In the genomic region with DNA sequence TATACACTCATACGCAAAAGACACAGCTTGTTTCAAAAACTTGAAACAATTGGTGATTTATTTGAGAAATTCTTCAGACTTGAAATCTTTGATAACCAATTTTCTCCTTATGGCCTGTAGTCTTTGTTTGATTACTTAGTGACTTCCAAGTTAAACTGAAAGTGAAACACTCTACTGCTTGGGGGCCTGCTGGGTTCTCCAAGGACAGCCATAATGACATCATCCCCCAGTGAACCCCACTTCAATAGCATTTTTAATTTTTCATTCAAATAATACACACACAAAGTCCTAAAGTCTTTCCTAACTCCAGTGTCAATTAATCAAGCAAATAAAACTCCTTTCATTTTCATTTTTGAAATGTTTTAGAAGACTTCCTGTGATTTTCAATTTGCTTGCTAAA, we compare ENCODE assay signal across 22 cellular contexts. TPM values are rescaled to one million over a fixed set of nuclear protein-coding genes. Genes with fewer than 3 reads are reported as not detected.
DNase-seq lines count a peak whose midpoint lies in the region; ATAC-seq, FAIRE-seq and TF ChIP-seq lines count a peak whose summit lies in the region.
"Had no signal": no experiment of that assay in that cellular context is flagged by ENCODE, and none has a peak within 500 bp of the region (broad histone marks: within the 10 kb centered on the region; RNA-seq: fewer than 3 reads in every experiment).

No MANE protein-coding gene starts in this region.

- H3K27me3 Mint-ChIP-seq in activated CD4-positive, alpha-beta T cell treated with anti-CD3 and anti-CD28 coated beads for 36 hours, result no peaks in the 10 kb centered on the region

- H2BK5ac ChIP-seq in mesendoderm (ENCODE audit: low read length), result no peak overlapping the region

- peaks cover 11% of the 10 kb centered on the region for H3K4me1 Mint-ChIP-seq in activated CD4-positive, alpha-beta T cell treated with anti-CD3 and anti-CD28 coated beads for 36 hours

- no peak overlapping the region for H3K4me3 Mint-ChIP-seq in activated CD4-positive, alpha-beta T cell treated with anti-CD3 and anti-CD28 coated beads for 36 hours
- H3K4me3 Mint-ChIP-seq: stimulated activated memory B cell treated with anti-CD40 and anti-IgM and Interleukin-4, amounts not matched to agents 10 μg/mL and 1 μg/mL and 100 μg/mL, for 72 hours had no signal

- no peaks in the 10 kb centered on the region for H3K4me1 ChIP-seq in DND-41 (ENCODE audit: insufficient read depth, low read length)
- H3K4me1 ChIP-seq in GM12878 (ENCODE audit: control insufficient read depth, insufficient read depth, low read length), result no peaks in the 10 kb centered on the region
- no peaks in the 10 kb centered on the region for H3K4me1 ChIP-seq in mesendoderm (ENCODE audit: control insufficient read depth, low read depth, low read length)
- H3K4me1 ChIP-seq: A549, Caco-2, left lung, upper lobe of right lung had no signal

- SMC1A ChIA-PET in GM12878 (lab: Charles Lee; ENCODE audit: uncharacterized antibody, unreplicated experiment), result no interaction called here

- RAD21 ChIA-PET in GM12878 (lab: Charles Lee; ENCODE audit: unreplicated experiment), result no interaction called here

- 100% methylated on average over 1 of the region's 1 CpG for WGBS in GM12878 (ENCODE audit: insufficient coverage, insufficient replicate concordance, low lambda C conversion rate, missing lambda C conversion rate)
- no CpG with 5 or more reads among the region's 1 CpG for WGBS in mesendoderm (ENCODE audit: extremely low coverage, insufficient coverage, low lambda C conversion rate)

- H3K36me3 ChIP-seq in DND-41 (ENCODE audit: insufficient read depth, low read length), result no peaks in the 10 kb centered on the region
- H3K36me3 ChIP-seq in GM12878 (ENCODE audit: control insufficient read depth in 2 of 2, insufficient read depth in 2 of 2, low read length in 1 of 2), result no peaks in the 10 kb centered on the region
- no peaks in the 10 kb centered on the region for H3K36me3 ChIP-seq in mesendoderm (ENCODE audit: control insufficient read depth, insufficient read depth, low read length)
- H3K36me3 ChIP-seq: left lung, upper lobe of right lung had no signal

- no peak overlapping the region for H4K8ac ChIP-seq in mesendoderm (ENCODE audit: low read depth, low read length)

- H3K9me3 Mint-ChIP-seq in activated CD4-positive, alpha-beta T cell treated with anti-CD3 and anti-CD28 coated beads for 36 hours (ENCODE audit: low read depth), result no peaks in the 10 kb centered on the region
- H3K9me3 Mint-ChIP-seq: stimulated activated memory B cell treated with anti-CD40 and anti-IgM and Interleukin-4, amounts not matched to agents 10 μg/mL and 1 μg/mL and 100 μg/mL, for 72 hours had no signal

- TF ChIP-seq RAD21 in GM12878 (IDR thresholded peaks at IDR 0.05; ENCODE audit: insufficient read depth, low read depth, low read length), result no peak

- no peak overlapping the region for H2AFZ ChIP-seq in DND-41 (ENCODE audit: low read depth, low read length)
- peak overlapping the region; percentile 51 for H2AFZ ChIP-seq in GM12878 (ENCODE audit: control insufficient read depth, low read depth, low read length)

- H4K20me1 ChIP-seq in DND-41 (ENCODE audit: insufficient read depth, low read length) (no peaks in the 10 kb centered on the region), GM12878 (ENCODE audit: control insufficient read depth, insufficient read depth) (no peaks in the 10 kb centered on the region)

- H2AK5ac ChIP-seq in mesendoderm (ENCODE audit: low read length), result no peak overlapping the region

- no peaks in the 10 kb centered on the region for H3K27me3 ChIP-seq in DND-41 (ENCODE audit: insufficient read depth, low read length, poor library complexity)
- no peaks in the 10 kb centered on the region for H3K27me3 ChIP-seq in GM12878 (replicated peaks in 1 of 2; ENCODE audit: control insufficient read depth in 2 of 2, insufficient read depth in 2 of 2, low read length in 1 of 2)
- no peaks in the 10 kb centered on the region for H3K27me3 ChIP-seq in mesendoderm (ENCODE audit: insufficient read depth, low read length, poor library complexity)
- H3K27me3 ChIP-seq: left lung, upper lobe of right lung had no signal

- no peak overlapping the region for H2BK120ac ChIP-seq in mesendoderm (ENCODE audit: low read depth, low read length)

- intact Hi-C loops in activated CD4-positive, alpha-beta T cell treated with anti-CD3 and anti-CD28 coated beads for 36 hours (cut with DNase I, micrococcal nuclease), result no loop called here
- intact Hi-C loops in GM12878 (cut with micrococcal nuclease; ENCODE audit: unreplicated experiment), result no loop called here

- H3K56ac ChIP-seq in mesendoderm (ENCODE audit: low read length), result no peak overlapping the region

- no peak overlapping the region for H2BK15ac ChIP-seq in mesendoderm (replicated peaks; ENCODE audit: low read depth)

- no peak for FAIRE-seq in GM12878 (lab: Jason Lieb, UNC)
- FAIRE-seq: A549, GM18507 had no signal

- H3K4me3 ChIP-seq in DND-41 (ENCODE audit: low read depth in 1 of 2, low read length in 2 of 2), result no peak overlapping the region
- H3K4me3 ChIP-seq in GM12878, result no peak overlapping the region
- no peak overlapping the region for H3K4me3 ChIP-seq in mesendoderm (ENCODE audit: low read length)
- H3K4me3 ChIP-seq: A549, left lung, SK-N-MC, smooth muscle cell, upper lobe of right lung had no signal

- no peak overlapping the region for H3K18ac ChIP-seq in mesendoderm (ENCODE audit: low read length)

- H3K4ac ChIP-seq in mesendoderm (ENCODE audit: low read depth, low read length), result no peak overlapping the region

- H3K36me3 Mint-ChIP-seq in activated CD4-positive, alpha-beta T cell treated with anti-CD3 and anti-CD28 coated beads for 36 hours (ENCODE audit: low read depth), result no peaks in the 10 kb centered on the region
- H3K36me3 Mint-ChIP-seq: stimulated activated memory B cell treated with anti-CD40 and anti-IgM and Interleukin-4, amounts not matched to agents 10 μg/mL and 1 μg/mL and 100 μg/mL, for 72 hours had no signal

- H3K79me2 ChIP-seq in DND-41 (ENCODE audit: insufficient read depth, low read length) (no peaks in the 10 kb centered on the region), GM12878 (ENCODE audit: control insufficient read depth, insufficient read depth, low read length) (no peaks in the 10 kb centered on the region), mesendoderm (ENCODE audit: control insufficient read depth, insufficient read depth, low read length) (no peaks in the 10 kb centered on the region)

- ATAC-seq in activated CD4-positive, alpha-beta T cell treated with anti-CD3 and anti-CD28 coated beads for 36 hours, result no peak
- peak; percentile 71; the same call in 1 of the 3 replicates for ATAC-seq in DND-41 (ENCODE audit: insufficient read depth, low read depth)
- peak; percentile 46 for ATAC-seq in HG03432 (IDR thresholded peaks at IDR 0.05; ENCODE audit: unreplicated experiment)
- ATAC-seq in GM12878, result no peak
- ATAC-seq: A549; left lung; stimulated activated memory B cell treated with anti-CD40 and anti-IgM and Interleukin-4, amounts not matched to agents 10 μg/mL and 1 μg/mL and 100 μg/mL, for 72 hours; upper lobe of right lung had no signal

- H3K4me2 ChIP-seq in DND-41 (ENCODE audit: insufficient read depth, low read length), result 0 out of 2 replicates have a peak overlapping the region, but pooled peaks have one; percentile 1
- H3K4me2 ChIP-seq in GM12878 (ENCODE audit: control insufficient read depth, insufficient read depth), result 0 out of 2 replicates have a peak overlapping the region, but pooled peaks have one; percentile 25
- no peak overlapping the region for H3K4me2 ChIP-seq in mesendoderm (ENCODE audit: low read length)
- H3K4me2 ChIP-seq: A549, smooth muscle cell had no signal

- BruUV-seq in GM12878 (replicated peaks; lab: Mats Ljungman, UMichigan), result no TSS peak

- no peaks in the 10 kb centered on the region for H3K79me1 ChIP-seq in mesendoderm (ENCODE audit: low read length)

- TF ChIP-seq CTCF in DND-41 (IDR thresholded peaks at IDR 0.05; ENCODE audit: borderline replicate concordance, extremely low read depth, low read length, poor library complexity, severe bottlenecking) (no peak), GM12878 (IDR thresholded peaks at IDR 0.05 in 2 of 3, conservative IDR thresholded peaks at IDR 0.05 in 1 of 3; ENCODE audit: control insufficient read depth in 2 of 3, extremely low read depth in 1 of 3, insufficient read depth in 1 of 3, low read depth in 3 of 3, low read length in 3 of 3) (no peak)

- CTCF ChIA-PET in activated CD4-positive, alpha-beta T cell treated with anti-CD3 and anti-CD28 coated beads for 36 hours (lab: Charles Lee), result no interaction called here
- CTCF ChIA-PET in GM12878 (lab: Yijun Ruan, JAX), result no interaction called here

- no peak overlapping the region for H3K27ac Mint-ChIP-seq in activated CD4-positive, alpha-beta T cell treated with anti-CD3 and anti-CD28 coated beads for 36 hours
- H3K27ac Mint-ChIP-seq: stimulated activated memory B cell treated with anti-CD40 and anti-IgM and Interleukin-4, amounts not matched to agents 10 μg/mL and 1 μg/mL and 100 μg/mL, for 72 hours had no signal

- no peak overlapping the region for H4K5ac ChIP-seq in mesendoderm (ENCODE audit: low read length)

- no peak overlapping the region for H3K23ac ChIP-seq in mesendoderm (ENCODE audit: low read length)

- TF ChIP-seq EP300 in GM12878 (IDR thresholded peaks at IDR 0.05; ENCODE audit: borderline replicate concordance in 1 of 2, control insufficient read depth in 1 of 2, low read depth in 2 of 2, low read length in 2 of 2), result no peak

- peak; percentile 5 for DNase-seq in activated CD4-positive, alpha-beta T cell treated with anti-CD3 and anti-CD28 coated beads for 36 hours
- no peak for DNase-seq in activated CD4-positive, alpha-beta T cell treated with anti-CD3 and anti-CD28 coated beads for 48 hours
- DNase-seq in DND-41 (no peak), GM12878 (ENCODE audit: low read depth, low spot score) (no peak), KBM-7 (no peak), mesendoderm (no peak), NCI-H2029 (lab: John Stamatoyannopoulos, UW) (no peak)
- DNase-seq: Caco-2, foreskin fibroblast, GDM1, Karpas-422, left lung, NCI-H1694, upper lobe of right lung had no signal

- no peak for TF ChIP-seq POLR2A in GM12878 (IDR thresholded peaks at IDR 0.05; ENCODE audit: low read depth, low read length)

- no peaks in the 10 kb centered on the region for H3K9me3 ChIP-seq in DND-41 (ENCODE audit: insufficient read depth, low read length, severe bottlenecking)
- no peaks in the 10 kb centered on the region for H3K9me3 ChIP-seq in GM12878 (replicated peaks; ENCODE audit: control insufficient read depth, insufficient read depth, low read length)
- H3K9me3 ChIP-seq: A549, Caco-2, left lung, upper lobe of right lung had no signal

- POLR2A ChIA-PET in activated CD4-positive, alpha-beta T cell treated with anti-CD3 and anti-CD28 coated beads for 36 hours (lab: Charles Lee), result no interaction called here
- POLR2A ChIA-PET in GM12878 (lab: Charles Lee), result no interaction called here

- in situ Hi-C loops in GM12878 (cut with MboI) (no loop called here), KBM-7 (cut with MboI; ENCODE audit: low pct_unique_long_range_greater_than_20kb, low sequenced_read_pairs) (no loop called here)

- H3K9ac ChIP-seq in DND-41 (ENCODE audit: low read depth, low read length) (no peak overlapping the region), GM12878 (ENCODE audit: control insufficient read depth, insufficient read depth, low read length) (no peak overlapping the region), mesendoderm (ENCODE audit: low read length) (no peak overlapping the region)

- H3K27ac ChIP-seq in DND-41 (ENCODE audit: low read length) (no peak overlapping the region), GM12878 (ENCODE audit: control insufficient read depth, insufficient read depth) (no peak overlapping the region), mesendoderm (ENCODE audit: low read depth, low read length) (no peak overlapping the region)
- H3K27ac ChIP-seq: A549, left lung, SK-N-MC, upper lobe of right lung had no signal

RNA-seq across cellular contexts. Expression of a gene that starts 59.2 kb away (rescaled TPM):
- not detected for total RNA-seq in activated CD4-positive, alpha-beta T cell treated with anti-CD3 and anti-CD28 coated beads for 36 hours
- not detected in 2 replicates for total RNA-seq in GM12878 (2013; cell fraction: nucleolus; rRNA removed)
- total RNA-seq in GM12878 (2014; rRNA removed), result not detected in 2 replicates
- not detected in 2 replicates for total RNA-seq in GM12878 (2014; rRNA removed; fragmentation: Illumina TruSeq; extraction: Trizol)
- total RNA-seq in GM12878 (2021), result not detected in 2 replicates
- not detected for polyA plus RNA-seq in GM12878 (2011; ENCODE audit: low read depth)
- polyA plus RNA-seq in GM12878 (2011; rRNA removed), result not detected in 2 replicates
- not detected in 2 replicates for polyA plus RNA-seq in GM12878 (2011; cell fraction: cytosol; rRNA removed)
- polyA plus RNA-seq in GM12878 (2011; cell fraction: nucleus; rRNA removed), result not detected in 2 replicates
- polyA plus RNA-seq in GM12878 (2012), result not detected in 2 replicates
- not detected in 2 replicates for polyA plus RNA-seq in GM12878 (2014; fragmentation: Illumina TruSeq; extraction: Trizol)
- not detected for polyA plus RNA-seq in GM12878 (2014; fragmentation: Nextera tagmentation; extraction: Ambion mirVana)
- not detected in 2 replicates for polyA plus RNA-seq in GM12878 (2014; rRNA removed)
- not detected for polyA plus RNA-seq in GM12878 (2016; fragmentation: Nextera tagmentation; extraction: Ambion mirVana)
- polyA minus RNA-seq in GM12878 (2011; rRNA and poly(A)+ RNA removed), result not detected in 2 replicates
- not detected in 2 replicates for polyA minus RNA-seq in GM12878 (2011; cell fraction: cytosol; rRNA and poly(A)+ RNA removed)
- polyA minus RNA-seq in GM12878 (2011; cell fraction: nucleus; rRNA and poly(A)+ RNA removed), result not detected in 2 replicates
- not detected for polyA plus RNA-seq in mesendoderm (2013, experiment 1 of 2)
- not detected for polyA plus RNA-seq in mesendoderm (2013, experiment 2 of 2)
- total RNA-seq: Caco-2, left lung, NCI-H460, posterior vena cava, smooth muscle cell, upper lobe of right lung had no signal
- polyA plus RNA-seq: A549, smooth muscle cell had no signal

Comparison
In these comparisons a context has a peak if more than half of its experiments do, and no peak if none do; other contexts are left out.
1. ATAC-seq: peak in DND-41 (single experiment) and HG03432 (single experiment); none in activated CD4-positive, alpha-beta T cell treated with anti-CD3 and anti-CD28 coated beads for 36 hours (single experiment) and GM12878 (single experiment).